Comparison of ENCODE assay signal across 10 cellular contexts in the genomic region with DNA sequence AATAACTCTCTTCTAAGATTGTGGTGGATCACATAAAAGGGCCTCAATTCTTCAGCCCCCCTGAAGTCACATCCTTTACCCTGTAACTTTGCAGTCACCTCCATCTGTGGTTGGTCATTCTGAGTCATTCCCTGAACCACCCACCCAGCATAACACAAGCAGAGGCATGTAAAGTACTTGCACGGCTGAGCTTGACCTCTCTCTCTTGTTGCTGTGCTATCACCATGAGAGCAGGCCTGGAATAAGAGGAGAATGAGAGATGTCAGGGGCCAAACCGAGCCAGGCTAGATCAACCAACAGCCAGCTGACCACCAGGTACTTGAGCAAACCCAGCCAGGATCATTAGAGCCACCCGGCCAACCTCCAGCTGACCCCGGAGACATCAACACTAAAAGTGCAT. TPM values are rescaled to one million over a fixed set of nuclear protein-coding genes. Genes with fewer than 3 reads are reported as not detected.
DNase-seq lines count a peak whose midpoint lies in the region; ATAC-seq and TF ChIP-seq lines count a peak whose summit lies in the region.
"Had no signal": no experiment of that assay in that cellular context is flagged by ENCODE, and none has a peak within 500 bp of the region (broad histone marks: within the 10 kb centered on the region; RNA-seq: fewer than 3 reads in every experiment).

No MANE protein-coding gene starts in this region.

- no peak overlapping the region for H3K27ac Mint-ChIP-seq in endothelial cell (ENCODE audit: unreplicated experiment)

- ATAC-seq in GM21381 (IDR thresholded peaks at IDR 0.05; ENCODE audit: unreplicated experiment) = peak; percentile 63
- peak; percentile 72 for ATAC-seq in HG03469 (IDR thresholded peaks at IDR 0.05; ENCODE audit: unreplicated experiment)
- no peak for ATAC-seq in HG03097 (IDR thresholded peaks at IDR 0.05; ENCODE audit: low FRiP score, unreplicated experiment)

- peaks cover 4% of the 10 kb centered on the region for H3K4me1 Mint-ChIP-seq in endothelial cell (ENCODE audit: unreplicated experiment)

- H3K4me3 ChIP-seq in lower leg skin (ENCODE audit: low read depth, poor library complexity, severe bottlenecking) = no peak overlapping the region

- peaks cover 2% of the 10 kb centered on the region for H3K27me3 Mint-ChIP-seq in endothelial cell (ENCODE audit: unreplicated experiment)

- H3K36me3 Mint-ChIP-seq in endothelial cell (ENCODE audit: low read depth, unreplicated experiment) = no peaks in the 10 kb centered on the region

- no peak overlapping the region for H3K4me3 Mint-ChIP-seq in endothelial cell (ENCODE audit: unreplicated experiment)

- WGBS in lower leg skin, 2 donors = 81 to 83% methylated on average over 4 of the region's 4 CpGs

- TF ChIP-seq CTCF in lower leg skin (IDR thresholded peaks at IDR 0.05) = no peak
- TF ChIP-seq CTCF in endothelial cell (IDR thresholded peaks at IDR 0.05; ENCODE audit: unreplicated experiment) = no peak

- intact Hi-C loops in lower leg skin (cut with DNase I; ENCODE audit: low total_unique reads) = no loop called here

- H3K9me3 Mint-ChIP-seq in endothelial cell (ENCODE audit: unreplicated experiment) = no peaks in the 10 kb centered on the region

- DNase-seq in EH (ENCODE audit: low read depth) (peak; percentile 80), erythroblast (lab: John Stamatoyannopoulos, UW) (peak; percentile 17 to 53), NCI-H510A (lab: John Stamatoyannopoulos, UW) (no peak), lower leg skin (ENCODE audit: low spot score in 2 of 2) (no peak), endothelial cell (ENCODE audit: low spot score) (no peak)
- DNase-seq: GDM1, NCI-H187 treated with DMSO at 0.1 percent for 48 hours had no signal

- TF ChIP-seq POLR2A in erythroblast (IDR thresholded peaks at IDR 0.05; ENCODE audit: low read length) (no peak), lower leg skin (IDR thresholded peaks at IDR 0.05) (no peak)

RNA-seq across cellular contexts. Expression of a gene that starts 13.5 kb away (rescaled TPM):
- total RNA-seq in lower leg skin (10 to 100 TPM in 3 of 4 donors, 1 to 10 TPM in 1; 6.5 to 17.1 (median 13.3) TPM), endothelial cell (ENCODE audit: unreplicated experiment) (28.6 TPM)

Comparison
In these comparisons a context has a peak if more than half of its experiments do, and no peak if none do; other contexts are left out.
1. DNase-seq: peak in EH (single experiment) and erythroblast (2 of 2); none in NCI-H510A (single experiment), lower leg skin (0 of 2) and endothelial cell (single experiment).